In the genomic region with DNA sequence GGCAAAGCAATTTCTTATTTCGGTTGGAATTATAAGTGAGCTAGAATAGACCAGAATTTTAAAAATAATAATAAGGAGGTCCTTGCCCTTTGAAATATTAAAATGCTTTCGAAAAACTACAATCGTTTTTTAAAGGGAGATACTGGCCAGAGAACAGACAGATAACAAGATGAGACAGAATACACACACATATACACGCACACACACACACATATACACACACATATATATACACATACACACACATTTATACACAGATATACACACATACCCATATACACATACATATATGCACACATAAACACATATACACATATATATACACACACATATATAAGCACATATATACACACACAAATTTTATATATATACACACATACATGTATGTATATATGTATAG, we compare ENCODE assay signal across 32 cellular contexts.
"Had no signal": no experiment of that assay in that cellular context is flagged by ENCODE, and none has a peak within 500 bp of the region (broad histone marks: within the 10 kb centered on the region; RNA-seq: fewer than 3 reads in every experiment).

No MANE protein-coding gene starts in this region.

- H3K36me3 ChIP-seq: MG63 had no signal

- H3K4me3 ChIP-seq: MG63 had no signal

- DNase-seq: Karpas-422, MG63, MM.1S, NCI-H1048, NCI-H1092, NCI-H1092 treated with DMSO at 0.1 percent for 48 hours, NCI-H1105, NCI-H1105 treated with DMSO at 0.1 percent for 48 hours, NCI-H1417, NCI-H1417 treated with DMSO at 0.1 percent for 48 hours, NCI-H1436, NCI-H1436 treated with DMSO at 0.1 percent for 48 hours, NCI-H146, NCI-H1694, NCI-H1694 treated with DMSO at 0.1 percent for 48 hours, NCI-H187, NCI-H187 treated with DMSO at 0.1 percent for 48 hours, NCI-H1930, NCI-H2029, NCI-H2029 treated with DMSO at 0.1 percent for 48 hours, NCI-H2081, NCI-H2081 treated with DMSO at 0.1 percent for 48 hours, NCI-H2107, NCI-H2171, NCI-H2171 treated with DMSO at 0.1 percent for 48 hours, NCI-H2227 treated with DMSO at 0.1 percent for 48 hours, NCI-H226, NCI-H345, NCI-H446, NCI-H446 treated with DMSO at 0.1 percent for 48 hours, NCI-H510A, NCI-H510A treated with DMSO at 0.1 percent for 48 hours had no signal

- H3K9me3 ChIP-seq: MG63 had no signal
